8 cellular contexts compared by ENCODE assay signal in the genomic region with DNA sequence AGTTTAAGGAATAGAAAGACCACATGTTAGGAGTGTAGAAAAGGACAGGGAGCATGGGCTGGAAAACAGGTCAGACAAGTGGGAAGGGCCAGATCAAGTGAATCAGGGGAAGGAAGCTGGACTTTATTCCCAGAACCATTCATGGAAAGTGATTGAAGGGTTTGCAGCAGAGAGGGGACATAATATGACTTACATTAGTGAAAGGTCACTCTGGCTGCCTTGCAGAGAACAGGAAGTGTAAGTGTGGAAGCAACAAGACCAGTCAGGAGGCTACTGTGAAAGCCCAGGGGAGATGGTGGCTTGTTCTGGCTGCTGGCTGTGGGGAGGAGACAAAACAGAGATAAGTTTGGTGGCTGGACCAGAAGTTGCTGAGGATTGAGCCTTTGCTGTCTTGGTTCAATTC.
DNase-seq lines count a peak whose midpoint lies in the region; ATAC-seq and TF ChIP-seq lines count a peak whose summit lies in the region.

No MANE protein-coding gene starts in this region.

- ATAC-seq in GM19455 (IDR thresholded peaks at IDR 0.05; ENCODE audit: unreplicated experiment) = peak; percentile 53
- peak; percentile 50 for ATAC-seq in HG03558 (IDR thresholded peaks at IDR 0.05; ENCODE audit: extremely low read depth, unreplicated experiment)
- no peak for ATAC-seq in effector memory CD8-positive, alpha-beta T cell (replicated peaks)

- no peak for TF ChIP-seq POLR2A in stomach (IDR thresholded peaks at IDR 0.05)

- H3K4me1 ChIP-seq in stomach = peaks cover 16 to 47% (median 28%) of the 10 kb centered on the region in 4 donors

- H3K36me3 ChIP-seq in stomach = no peaks in the 10 kb centered on the region

- H3K27ac Mint-ChIP-seq in Calu3 (ENCODE audit: unreplicated experiment) = peak overlapping the region; percentile 69
- peak overlapping the region; percentile 69 to 90 for H3K27ac Mint-ChIP-seq in effector memory CD8-positive, alpha-beta T cell

- TF ChIP-seq CTCF in Calu3 (IDR thresholded peaks at IDR 0.05; ENCODE audit: unreplicated experiment) (no peak), stomach (IDR thresholded peaks at IDR 0.05) (no peak)

- H3K27ac ChIP-seq in stomach = peak overlapping the region; percentile 50 to 90 (median 81)

- no peak overlapping the region for H3K4me3 ChIP-seq in stomach

- H3K4me3 Mint-ChIP-seq in Calu3 (ENCODE audit: low read depth, unreplicated experiment) = no peak overlapping the region
- H3K4me3 Mint-ChIP-seq in effector memory CD8-positive, alpha-beta T cell = no peak overlapping the region

- H3K9me3 Mint-ChIP-seq in Calu3 (ENCODE audit: low read depth, unreplicated experiment) = peaks cover 7% of the 10 kb centered on the region
- no peaks in the 10 kb centered on the region for H3K9me3 Mint-ChIP-seq in effector memory CD8-positive, alpha-beta T cell

- no peaks in the 10 kb centered on the region for H3K27me3 Mint-ChIP-seq in Calu3 (ENCODE audit: unreplicated experiment)
- H3K27me3 Mint-ChIP-seq in effector memory CD8-positive, alpha-beta T cell = no peaks in the 10 kb centered on the region

- peaks cover 12% of the 10 kb centered on the region for H3K36me3 Mint-ChIP-seq in Calu3 (ENCODE audit: insufficient read depth, unreplicated experiment)
- peaks cover 7% of the 10 kb centered on the region for H3K36me3 Mint-ChIP-seq in effector memory CD8-positive, alpha-beta T cell (ENCODE audit: insufficient read depth)

- H3K27me3 ChIP-seq in stomach = no peaks in the 10 kb centered on the region

- peaks cover 48% of the 10 kb centered on the region for H3K4me1 Mint-ChIP-seq in Calu3 (ENCODE audit: low read depth, unreplicated experiment)
- peaks cover 40 to 42% of the 10 kb centered on the region in 2 donors for H3K4me1 Mint-ChIP-seq in effector memory CD8-positive, alpha-beta T cell (ENCODE audit: low read depth in 2 of 2)

- no peak for TF ChIP-seq EP300 in stomach (IDR thresholded peaks at IDR 0.05)

- BruUV-seq in Calu3 (replicated peaks; lab: Mats Ljungman, UMichigan) = no TSS peak

- CTCF ChIA-PET in Calu3 (lab: Charles Lee) = interaction anchor here (0.7 to 1.4 kb wide), 3 partner anchors 14 to 71 kb away, joined by 3 to 4 read pairs (median 3); no protein-coding TSS in a partner anchor

- intact Hi-C loops in Calu3 (cut with micrococcal nuclease; ENCODE audit: unreplicated experiment) (loop anchor here (5.0 kb wide), 1 partner anchor 35 kb away; no protein-coding TSS in a partner anchor), stomach (cut with DNase I; ENCODE audit: low total_unique reads) (no loop called here)

- no peaks in the 10 kb centered on the region for H3K9me3 ChIP-seq in stomach

- DNase-seq in Calu3 = peak; percentile 52
- no peak for DNase-seq in effector memory CD8-positive, alpha-beta T cell
- peak; percentile 41 for DNase-seq in stomach
- no peak for DNase-seq in GOT3 (lab: John Stamatoyannopoulos, UW)
- DNase-seq in COLO829 (ENCODE audit: low spot score) = no peak
- DNase-seq in RKO (ENCODE audit: low spot score) = no peak

Comparison
In these comparisons a context has a peak if more than half of its experiments do, and no peak if none do; other contexts are left out.
1. DNase-seq: peak in Calu3 (single experiment) and stomach (single experiment); none in effector memory CD8-positive, alpha-beta T cell (0 of 3), GOT3 (single experiment), COLO829 (single experiment) and RKO (single experiment).